ENCODE assay signal across 22 cellular contexts in the genomic region with DNA sequence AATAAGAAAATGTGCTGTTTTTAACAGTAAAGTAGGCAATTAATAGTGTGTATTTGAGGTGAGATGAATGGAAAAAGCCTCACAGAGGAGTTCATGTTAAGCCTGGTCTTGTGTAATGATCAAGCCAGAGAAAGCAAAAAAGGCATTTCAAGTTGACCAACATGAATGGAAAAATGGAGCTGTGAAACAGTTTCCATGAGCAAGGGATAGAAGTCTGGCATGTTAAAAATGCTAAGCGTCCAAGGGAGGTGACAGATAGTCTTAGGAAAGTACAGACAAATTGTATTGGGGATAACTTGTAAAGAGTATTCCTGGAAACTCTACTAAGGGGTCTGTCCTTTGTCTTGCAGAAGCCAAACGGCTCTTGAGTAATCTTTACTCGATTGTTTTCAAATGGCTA.
"Had no signal": no experiment of that assay in that cellular context is flagged by ENCODE, and none has a peak within 500 bp of the region (broad histone marks: within the 10 kb centered on the region; RNA-seq: fewer than 3 reads in every experiment).

No MANE protein-coding gene starts in this region.

- H3K4me1 ChIP-seq: colonic mucosa, esophagus squamous epithelium, gastrocnemius medialis, heart right ventricle, lower lobe of right lung had no signal

- H3K36me3 ChIP-seq: colonic mucosa, esophagus squamous epithelium, gastrocnemius medialis, heart right ventricle, lower lobe of right lung had no signal

- H3K27me3 Mint-ChIP-seq: dendritic cell treated with granulocyte-macrophage colony-stimulating factor and Interleukin-4, amounts not matched to agents 40 ng/mL and 50 ng/mL, for 4 days; effector memory CD8-positive, alpha-beta T cell; naive thymus-derived CD4-positive, alpha-beta T cell had no signal

- H3K27ac ChIP-seq: colonic mucosa, epithelial cell of prostate, esophagus squamous epithelium, gastrocnemius medialis, heart right ventricle, lower lobe of right lung had no signal

- H3K27ac Mint-ChIP-seq: dendritic cell treated with granulocyte-macrophage colony-stimulating factor and Interleukin-4, amounts not matched to agents 40 ng/mL and 50 ng/mL, for 4 days; effector memory CD8-positive, alpha-beta T cell; endodermal cell; naive thymus-derived CD4-positive, alpha-beta T cell had no signal

- H3K9me3 ChIP-seq: colonic mucosa, esophagus squamous epithelium, gastrocnemius medialis, lower lobe of right lung had no signal

- H3K4me1 Mint-ChIP-seq: naive thymus-derived CD4-positive, alpha-beta T cell had no signal

- H3K4me3 ChIP-seq: colonic mucosa, esophagus squamous epithelium, gastrocnemius medialis, heart right ventricle, lower lobe of right lung had no signal

- DNase-seq: colonic mucosa; cortex of kidney; effector CD8-positive, alpha-beta T cell; effector memory CD8-positive, alpha-beta T cell; endodermal cell; erythroblast; esophagus squamous epithelium; foreskin fibroblast; foreskin melanocyte; gastrocnemius medialis; glutamatergic neuron; head of caudate nucleus; heart right ventricle; hippocampal formation; left colon; left ventricle myocardium superior; lower lobe of right lung; mesendoderm; midbrain; naive thymus-derived CD4-positive, alpha-beta T cell had no signal

- H3K27me3 ChIP-seq: colonic mucosa, esophagus squamous epithelium, gastrocnemius medialis, heart right ventricle had no signal

- H3K4me3 Mint-ChIP-seq: dendritic cell treated with granulocyte-macrophage colony-stimulating factor and Interleukin-4, amounts not matched to agents 40 ng/mL and 50 ng/mL, for 4 days; effector memory CD8-positive, alpha-beta T cell; endodermal cell; naive thymus-derived CD4-positive, alpha-beta T cell had no signal
